27 cellular contexts compared by ENCODE assay signal in genomic region chr2:201349601-201350000, GRCh38.
"Had no signal": no experiment of that assay in that cellular context is flagged by ENCODE, and none has a peak within 500 bp of the region (broad histone marks: within the 10 kb centered on the region; RNA-seq: fewer than 3 reads in every experiment).

No MANE protein-coding gene starts in this region.

- H3K27me3 ChIP-seq: ascending aorta, body of pancreas, Peyer's patch had no signal

- H3K27me3 Mint-ChIP-seq: activated CD4-positive, alpha-beta T cell treated with anti-CD3 and anti-CD28 coated beads for 36 hours; activated CD8-positive, alpha-beta T cell treated with anti-CD3 and anti-CD28 coated beads for 36 hours; activated naive CD4-positive, alpha-beta T cell treated with anti-CD3 and anti-CD28 coated beads, Interleukin-2, amount 50 U/mL, for 24 hours had no signal

- DNase-seq: activated CD4-positive, alpha-beta T cell treated with anti-CD3 and anti-CD28 coated beads for 36 hours; activated CD4-positive, alpha-beta T cell treated with anti-CD3 and anti-CD28 coated beads, Interleukin-2, amount 50 U/mL, for 1 hour; activated CD8-positive, alpha-beta memory T cell treated with anti-CD3 and anti-CD28 coated beads, Interleukin-2, amount 50 U/mL, for 4 hours; activated CD8-positive, alpha-beta T cell treated with anti-CD3 and anti-CD28 coated beads for 36 hours; activated effector memory CD4-positive, alpha-beta T cell treated with Interleukin-2 at 50 U/mL for 16 hours; activated naive CD4-positive, alpha-beta T cell; activated T-cell treated with anti-CD3 and anti-CD28 coated beads, Interleukin-2, amount 50 U/mL, for 72 hours; body of pancreas; central memory CD4-positive, alpha-beta T cell; IMR-90; Kasumi-1; KBM-7; NCI-H1092; NCI-H1417; NCI-H1930; NCI-H2171 treated with DMSO at 0.1 percent for 48 hours; NCI-H226; NCI-H510A; NCI-H526 treated with DMSO at 0.1 percent for 48 hours; OCI-M1; Peyer's patch; SHP77 treated with DMSO at 0.1 percent for 48 hours; T-helper 2 cell; T1000 had no signal

- H3K4me3 ChIP-seq: ascending aorta, body of pancreas, Peyer's patch had no signal

- ATAC-seq: activated CD4-positive, alpha-beta T cell treated with anti-CD3 and anti-CD28 coated beads for 36 hours; activated CD8-positive, alpha-beta T cell treated with anti-CD3 and anti-CD28 coated beads for 36 hours; activated T-cell treated with anti-CD3 and anti-CD28 coated beads, Interleukin-2, amount 50 U/mL, for 72 hours; body of pancreas had no signal

- H3K4me1 Mint-ChIP-seq: activated CD4-positive, alpha-beta T cell treated with anti-CD3 and anti-CD28 coated beads for 36 hours; activated naive CD4-positive, alpha-beta T cell treated with anti-CD3 and anti-CD28 coated beads, Interleukin-2, amount 50 U/mL, for 24 hours had no signal

- H3K9me3 ChIP-seq: ascending aorta, body of pancreas, Peyer's patch had no signal

- H3K27ac ChIP-seq: ascending aorta, body of pancreas, Peyer's patch, VCaP had no signal

- H3K4me3 Mint-ChIP-seq: activated CD4-positive, alpha-beta T cell treated with anti-CD3 and anti-CD28 coated beads for 36 hours; activated CD8-positive, alpha-beta T cell treated with anti-CD3 and anti-CD28 coated beads for 36 hours; activated naive CD4-positive, alpha-beta T cell treated with anti-CD3 and anti-CD28 coated beads, Interleukin-2, amount 50 U/mL, for 24 hours; activated T-cell treated with anti-CD3 and anti-CD28 coated beads, Interleukin-2, amount 50 U/mL, for 72 hours had no signal

- H3K27ac Mint-ChIP-seq: activated CD4-positive, alpha-beta T cell treated with anti-CD3 and anti-CD28 coated beads for 36 hours; activated CD8-positive, alpha-beta T cell treated with anti-CD3 and anti-CD28 coated beads for 36 hours; activated naive CD4-positive, alpha-beta T cell treated with anti-CD3 and anti-CD28 coated beads, Interleukin-2, amount 50 U/mL, for 24 hours; activated T-cell treated with anti-CD3 and anti-CD28 coated beads, Interleukin-2, amount 50 U/mL, for 72 hours had no signal

- H3K9me3 Mint-ChIP-seq: activated CD8-positive, alpha-beta T cell treated with anti-CD3 and anti-CD28 coated beads for 36 hours; activated naive CD4-positive, alpha-beta T cell treated with anti-CD3 and anti-CD28 coated beads, Interleukin-2, amount 50 U/mL, for 24 hours; activated T-cell treated with anti-CD3 and anti-CD28 coated beads, Interleukin-2, amount 50 U/mL, for 72 hours had no signal
